2 cellular contexts compared by ENCODE assay signal in the genomic region with DNA sequence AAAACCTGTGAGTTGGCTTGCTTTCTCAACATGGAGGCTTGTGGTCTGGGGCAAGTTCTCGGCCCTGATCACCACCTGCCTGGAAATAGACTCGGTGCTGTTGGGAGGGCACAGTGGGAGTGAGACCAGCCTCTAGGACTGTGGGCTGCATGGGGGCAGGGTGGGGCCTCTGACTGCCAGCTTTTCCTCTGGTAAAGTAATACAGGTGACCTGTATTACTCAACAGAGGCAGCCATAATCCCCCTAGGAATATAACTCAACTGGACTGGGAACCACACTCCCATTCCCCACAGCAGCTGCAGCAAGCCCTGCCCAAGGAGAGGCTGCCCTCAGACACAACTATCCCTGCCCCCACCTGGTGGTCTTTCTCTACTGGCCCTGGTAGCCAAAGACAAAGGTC.
TF ChIP-seq lines count a peak whose summit lies in the region.

No MANE protein-coding gene starts in this region.

TF ChIP-seq in IMR-90, 13 proteins besides CTCF, POLR2A, EP300 and RAD21 (continued from another document):
- TF ChIP-seq, protein P1, sequence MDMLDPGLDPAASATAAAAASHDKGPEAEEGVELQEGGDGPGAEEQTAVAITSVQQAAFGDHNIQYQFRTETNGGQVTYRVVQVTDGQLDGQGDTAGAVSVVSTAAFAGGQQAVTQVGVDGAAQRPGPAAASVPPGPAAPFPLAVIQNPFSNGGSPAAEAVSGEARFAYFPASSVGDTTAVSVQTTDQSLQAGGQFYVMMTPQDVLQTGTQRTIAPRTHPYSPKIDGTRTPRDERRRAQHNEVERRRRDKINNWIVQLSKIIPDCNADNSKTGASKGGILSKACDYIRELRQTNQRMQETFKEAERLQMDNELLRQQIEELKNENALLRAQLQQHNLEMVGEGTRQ (IDR thresholded peaks at IDR 0.05; ENCODE audit: low read depth, low read length) = no peak
- no peak for TF ChIP-seq BHLHE40 (IDR thresholded peaks at IDR 0.05; ENCODE audit: low read depth, low read length)
- TF ChIP-seq NFE2L2 (IDR thresholded peaks at IDR 0.05; ENCODE audit: low read depth, low read length) = no peak
- no peak for TF ChIP-seq FOS (IDR thresholded peaks at IDR 0.05; ENCODE audit: low read depth, low read length)
- TF ChIP-seq MXI1 (IDR thresholded peaks at IDR 0.05; ENCODE audit: borderline replicate concordance, low read depth, low read length) = no peak
TF ChIP-seq in IMR-90: peak in this region for 0.

TF ChIP-seq in WTC11, 78 proteins besides CTCF, POLR2A, EP300 and RAD21 (continued from another document):
- TF ChIP-seq IRF1 (CRISPR knock-in tag; IDR thresholded peaks at IDR 0.05) (no peak), NR2C2 (CRISPR knock-in tag; IDR thresholded peaks at IDR 0.05) (no peak), RORB (CRISPR knock-in tag; IDR thresholded peaks at IDR 0.05) (no peak), ARID4B (CRISPR knock-in tag; IDR thresholded peaks at IDR 0.05; ENCODE audit: borderline replicate concordance) (no peak), PREB (CRISPR knock-in tag; IDR thresholded peaks at IDR 0.05; ENCODE audit: borderline replicate concordance) (no peak), KAT7 (CRISPR knock-in tag; IDR thresholded peaks at IDR 0.05; ENCODE audit: borderline replicate concordance) (no peak), NFYB (CRISPR knock-in tag; conservative IDR thresholded peaks at IDR 0.05; ENCODE audit: low read depth) (no peak), ZBTB43 (CRISPR knock-in tag; IDR thresholded peaks at IDR 0.05) (no peak), MXD4 (CRISPR knock-in tag; IDR thresholded peaks at IDR 0.05; ENCODE audit: borderline replicate concordance) (no peak)
- TF ChIP-seq, protein P2, sequence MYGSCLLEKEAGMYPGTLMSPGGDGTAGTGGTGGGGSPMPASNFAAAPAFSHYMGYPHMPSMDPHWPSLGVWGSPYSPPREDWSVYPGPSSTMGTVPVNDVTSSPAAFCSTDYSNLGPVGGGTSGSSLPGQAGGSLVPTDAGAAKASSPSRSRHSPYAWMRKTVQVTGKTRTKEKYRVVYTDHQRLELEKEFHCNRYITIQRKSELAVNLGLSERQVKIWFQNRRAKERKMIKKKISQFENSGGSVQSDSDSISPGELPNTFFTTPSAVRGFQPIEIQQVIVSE (CRISPR knock-in tag; IDR thresholded peaks at IDR 0.05; ENCODE audit: borderline replicate concordance) = no peak
